18 cellular contexts compared by ENCODE assay signal in the genomic region with DNA sequence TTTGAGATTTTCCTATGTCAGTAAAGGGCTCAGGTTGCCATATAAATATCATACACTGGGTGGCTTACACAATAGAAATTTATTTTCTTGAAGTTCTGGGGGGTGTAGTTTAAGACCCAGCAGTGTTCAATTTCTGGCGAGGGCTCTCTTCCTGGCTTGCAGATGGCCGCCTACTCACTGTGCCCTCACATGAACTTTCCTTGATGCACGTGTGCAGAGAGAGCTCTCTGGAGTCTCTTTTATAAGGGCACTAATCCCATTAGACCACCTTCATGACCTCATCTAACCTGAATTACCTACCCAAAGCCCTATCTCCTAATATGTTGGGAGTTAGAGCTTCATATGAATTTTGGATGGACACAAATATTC. TPM values are rescaled to one million over a fixed set of nuclear protein-coding genes. Genes with fewer than 3 reads are reported as not detected.
DNase-seq lines count a peak whose midpoint lies in the region; ATAC-seq and TF ChIP-seq lines count a peak whose summit lies in the region.
"Had no signal": no experiment of that assay in that cellular context is flagged by ENCODE, and none has a peak within 500 bp of the region (broad histone marks: within the 10 kb centered on the region; RNA-seq: fewer than 3 reads in every experiment).

No MANE protein-coding gene starts in this region.

- POLR2A ChIA-PET in HEK293 (lab: Yijun Ruan, JAX) = interaction anchor here (1.0 kb wide), 1 partner anchor 22 kb away, joined by 4 read pairs; a partner anchor contains a TSS

- peaks cover 82% of the 10 kb centered on the region for H3K4me1 Mint-ChIP-seq in Calu3 (ENCODE audit: low read depth, unreplicated experiment)
- H3K4me1 Mint-ChIP-seq: B cell had no signal

- H3K36me3 ChIP-seq in HEK293 (ENCODE audit: control insufficient read depth in 2 of 2, insufficient read depth in 1 of 2, low read length in 2 of 2) (no peaks in the 10 kb centered on the region), WERI-Rb-1 (no peaks in the 10 kb centered on the region; the same call in 1 of the 2 replicates)

- DNase-seq in Calu3 (no peak), WERI-Rb-1 (peak; percentile 71), iris pigment epithelial cell (ENCODE audit: low read depth) (peak; percentile 25)
- DNase-seq: CD4-positive, alpha-beta T cell; DMS79; H7; NCI-H187 treated with DMSO at 0.1 percent for 48 hours; NCI-H2171; NCI-H446; NCI-H748 treated with DMSO at 0.1 percent for 48 hours; PC-3; Right ventricle myocardium superior; SK-N-SH had no signal

- TF ChIP-seq CTCF in Calu3 (IDR thresholded peaks at IDR 0.05; ENCODE audit: unreplicated experiment) = no peak
- no peak for TF ChIP-seq CTCF in HEK293 (tag by site-specific recombination; IDR thresholded peaks at IDR 0.05)
- no peak for TF ChIP-seq CTCF in WERI-Rb-1 (IDR thresholded peaks at IDR 0.05; ENCODE audit: low read depth, low read length)

- peak overlapping the region; percentile 40 for H3K27ac Mint-ChIP-seq in Calu3 (ENCODE audit: unreplicated experiment)
- H3K27ac Mint-ChIP-seq: B cell; CD4-positive, alpha-beta T cell had no signal

- H3K4me1 ChIP-seq in HEK293 (ENCODE audit: control insufficient read depth, insufficient read depth, low read length) = 0 out of 2 replicates have a peak, but pooled peaks cover 2% of the 10 kb centered on the region

- no peaks in the 10 kb centered on the region for H3K9me3 Mint-ChIP-seq in Calu3 (ENCODE audit: low read depth, unreplicated experiment)

- ATAC-seq in GM18867 (IDR thresholded peaks at IDR 0.05; ENCODE audit: unreplicated experiment) (no peak), HG02588 (IDR thresholded peaks at IDR 0.05; ENCODE audit: unreplicated experiment) (no peak), GM21381 (IDR thresholded peaks at IDR 0.05; ENCODE audit: unreplicated experiment) (no peak)
- ATAC-seq: PC-3 had no signal

- no peaks in the 10 kb centered on the region for H3K27me3 ChIP-seq in WERI-Rb-1 (ENCODE audit: insufficient read depth, low read depth, severe bottlenecking)

- H3K27ac ChIP-seq in HEK293 (ENCODE audit: extremely low read depth, low read depth, low read length) (no peak overlapping the region), WERI-Rb-1 (peak overlapping the region; percentile 43)

- H3K4me3 ChIP-seq in HEK293 (ENCODE audit: low read depth, low read length) (no peak overlapping the region), WERI-Rb-1 (ENCODE audit: low read depth, low read length) (no peak overlapping the region)

- H3K36me3 Mint-ChIP-seq in Calu3 (ENCODE audit: insufficient read depth, unreplicated experiment) = peaks cover 56% of the 10 kb centered on the region

- intact Hi-C loops in Calu3 (cut with micrococcal nuclease; ENCODE audit: unreplicated experiment) = no loop called here

- H3K4me3 Mint-ChIP-seq in Calu3 (ENCODE audit: low read depth, unreplicated experiment) = peak overlapping the region; percentile 4
- H3K4me3 Mint-ChIP-seq: B cell; CD4-positive, alpha-beta T cell had no signal

- H3K27me3 Mint-ChIP-seq in Calu3 (ENCODE audit: unreplicated experiment) = no peaks in the 10 kb centered on the region

- no TSS peak for BruUV-seq in Calu3 (replicated peaks; lab: Mats Ljungman, UMichigan)

- CTCF ChIA-PET in Calu3 (lab: Charles Lee) (interaction anchor here (0.6 kb wide), 1 partner anchor 10 kb away, joined by 3 read pairs; no protein-coding TSS in a partner anchor), HEK293 (lab: Yijun Ruan, JAX) (no interaction called here)

- H3K9me3 ChIP-seq in HEK293 (ENCODE audit: control insufficient read depth, insufficient read depth, low read depth, low read length) (no peaks in the 10 kb centered on the region), WERI-Rb-1 (ENCODE audit: severe bottlenecking) (no peaks in the 10 kb centered on the region)
- H3K9me3 ChIP-seq: SK-N-SH had no signal

TF ChIP-seq in HEK293, 187 proteins besides CTCF, POLR2A, EP300 and RAD21:
- no peak for TF ChIP-seq ZFP41 (tag by site-specific recombination; IDR thresholded peaks at IDR 0.05; ENCODE audit: borderline replicate concordance)
- TF ChIP-seq GLI2 (tag by site-specific recombination; IDR thresholded peaks at IDR 0.05; ENCODE audit: borderline replicate concordance, low read depth) = no peak
- TF ChIP-seq, protein P1, sequence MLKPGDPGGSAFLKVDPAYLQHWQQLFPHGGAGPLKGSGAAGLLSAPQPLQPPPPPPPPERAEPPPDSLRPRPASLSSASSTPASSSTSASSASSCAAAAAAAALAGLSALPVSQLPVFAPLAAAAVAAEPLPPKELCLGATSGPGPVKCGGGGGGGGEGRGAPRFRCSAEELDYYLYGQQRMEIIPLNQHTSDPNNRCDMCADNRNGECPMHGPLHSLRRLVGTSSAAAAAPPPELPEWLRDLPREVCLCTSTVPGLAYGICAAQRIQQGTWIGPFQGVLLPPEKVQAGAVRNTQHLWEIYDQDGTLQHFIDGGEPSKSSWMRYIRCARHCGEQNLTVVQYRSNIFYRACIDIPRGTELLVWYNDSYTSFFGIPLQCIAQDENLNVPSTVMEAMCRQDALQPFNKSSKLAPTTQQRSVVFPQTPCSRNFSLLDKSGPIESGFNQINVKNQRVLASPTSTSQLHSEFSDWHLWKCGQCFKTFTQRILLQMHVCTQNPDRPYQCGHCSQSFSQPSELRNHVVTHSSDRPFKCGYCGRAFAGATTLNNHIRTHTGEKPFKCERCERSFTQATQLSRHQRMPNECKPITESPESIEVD (tag by site-specific recombination; IDR thresholded peaks at IDR 0.05) = peak; percentile 34; the same call in 1 of the 2 replicates
- 0 out of 2 replicates have a peak, but pooled peaks have one; percentile 24 for TF ChIP-seq EGR2 (tag by site-specific recombination; IDR thresholded peaks at IDR 0.05; ENCODE audit: low read depth)
- TF ChIP-seq, protein P2, sequence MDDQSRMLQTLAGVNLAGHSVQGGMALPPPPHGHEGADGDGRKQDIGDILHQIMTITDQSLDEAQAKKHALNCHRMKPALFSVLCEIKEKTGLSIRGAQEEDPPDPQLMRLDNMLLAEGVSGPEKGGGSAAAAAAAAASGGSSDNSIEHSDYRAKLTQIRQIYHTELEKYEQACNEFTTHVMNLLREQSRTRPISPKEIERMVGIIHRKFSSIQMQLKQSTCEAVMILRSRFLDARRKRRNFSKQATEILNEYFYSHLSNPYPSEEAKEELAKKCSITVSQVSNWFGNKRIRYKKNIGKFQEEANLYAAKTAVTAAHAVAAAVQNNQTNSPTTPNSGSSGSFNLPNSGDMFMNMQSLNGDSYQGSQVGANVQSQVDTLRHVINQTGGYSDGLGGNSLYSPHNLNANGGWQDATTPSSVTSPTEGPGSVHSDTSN (CRISPR knock-in tag; IDR thresholded peaks at IDR 0.05) = no peak
- TF ChIP-seq ZNF529 (tag by site-specific recombination; IDR thresholded peaks at IDR 0.05; ENCODE audit: insufficient replicate concordance) = no peak
- TF ChIP-seq ZEB2 (tag by site-specific recombination; IDR thresholded peaks at IDR 0.05) = no peak; the same call in 1 of the 2 replicates
- 0 out of 2 replicates have a peak, but pooled peaks have one; percentile 12 for TF ChIP-seq ZNF184 (tag by site-specific recombination; IDR thresholded peaks at IDR 0.05)
- 0 out of 2 replicates have a peak, but pooled peaks have one; percentile 3 for TF ChIP-seq KLF10 (tag by site-specific recombination; IDR thresholded peaks at IDR 0.05)
- TF ChIP-seq, protein P3, sequence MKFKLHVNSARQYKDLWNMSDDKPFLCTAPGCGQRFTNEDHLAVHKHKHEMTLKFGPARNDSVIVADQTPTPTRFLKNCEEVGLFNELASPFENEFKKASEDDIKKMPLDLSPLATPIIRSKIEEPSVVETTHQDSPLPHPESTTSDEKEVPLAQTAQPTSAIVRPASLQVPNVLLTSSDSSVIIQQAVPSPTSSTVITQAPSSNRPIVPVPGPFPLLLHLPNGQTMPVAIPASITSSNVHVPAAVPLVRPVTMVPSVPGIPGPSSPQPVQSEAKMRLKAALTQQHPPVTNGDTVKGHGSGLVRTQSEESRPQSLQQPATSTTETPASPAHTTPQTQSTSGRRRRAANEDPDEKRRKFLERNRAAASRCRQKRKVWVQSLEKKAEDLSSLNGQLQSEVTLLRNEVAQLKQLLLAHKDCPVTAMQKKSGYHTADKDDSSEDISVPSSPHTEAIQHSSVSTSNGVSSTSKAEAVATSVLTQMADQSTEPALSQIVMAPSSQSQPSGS (tag by site-specific recombination; IDR thresholded peaks at IDR 0.05; ENCODE audit: low read depth) = no peak

RNA-seq across cellular contexts. Expression of a gene that starts 21.1 kb away (rescaled TPM):
- total RNA-seq in Calu3 (2022) = 43.6 and 47.6 TPM in 2 replicates
- total RNA-seq: CD4-positive, alpha-beta T cell had no signal
